ENCODE assay signal across 7 cellular contexts in the genomic region with DNA sequence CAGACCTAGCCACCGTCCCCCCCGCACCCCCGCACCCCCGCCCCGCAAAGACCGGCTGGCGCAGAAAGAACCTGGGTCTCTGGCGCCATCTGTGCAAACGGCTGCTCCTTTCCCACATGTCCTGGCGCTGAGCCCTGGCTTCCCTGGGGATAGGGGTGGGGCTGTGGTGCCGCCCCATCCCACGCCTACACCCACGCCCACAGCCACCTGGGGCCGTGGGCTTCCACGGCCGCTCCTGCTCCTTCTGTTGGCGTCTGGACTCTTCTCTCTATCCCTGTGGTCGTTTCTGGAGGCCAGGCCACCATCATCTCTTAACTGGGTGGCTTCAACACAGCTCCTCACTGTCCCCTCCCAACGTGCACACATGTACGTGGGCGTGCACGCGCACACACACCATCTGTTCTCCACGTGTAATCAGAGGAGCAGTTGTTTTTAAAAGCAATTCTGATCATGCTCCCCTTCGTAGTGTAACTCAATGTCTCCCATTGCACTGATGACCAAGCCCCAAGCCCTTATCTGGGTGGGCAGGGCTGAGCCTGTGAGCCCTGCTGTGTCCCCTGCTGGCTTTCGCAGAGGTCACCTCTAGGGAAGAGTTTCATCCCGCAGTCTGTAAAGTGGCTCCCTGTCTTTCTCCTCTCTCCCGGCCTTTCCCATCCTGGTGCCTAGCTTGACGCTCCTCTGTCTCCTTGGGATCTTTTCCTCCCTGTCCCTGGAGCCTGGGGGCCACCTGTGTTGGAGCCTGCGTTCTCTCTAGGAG. TPM values are rescaled to one million over a fixed set of nuclear protein-coding genes. Genes with fewer than 3 reads are reported as not detected.
DNase-seq lines count a peak whose midpoint lies in the region; ATAC-seq and TF ChIP-seq lines count a peak whose summit lies in the region.

No MANE protein-coding gene starts in this region.

- peak; percentile 45 for TF ChIP-seq CTCF in neural crest cell (conservative IDR thresholded peaks at IDR 0.05)

- H3K27me3 Mint-ChIP-seq in neural crest cell (ENCODE audit: low read depth) = peaks cover 39% of the 10 kb centered on the region

- DNase-seq in GM03348 (ENCODE audit: low spot score) = peak; percentile 16
- DNase-seq in NCI-H2171 treated with DMSO at 0.1 percent for 48 hours (lab: John Stamatoyannopoulos, UW) = peak; percentile 99
- peak; percentile 66 for DNase-seq in cerebellum (ENCODE audit: low spot score)
- DNase-seq in neural crest cell (ENCODE audit: low read depth, low spot score) = no peak
- DNase-seq in OCI-M2 (lab: John Stamatoyannopoulos, UW; ENCODE audit: unreplicated experiment) = no peak

- ATAC-seq in GM21529 (IDR thresholded peaks at IDR 0.05; ENCODE audit: unreplicated experiment) (no peak), GM18858 (IDR thresholded peaks at IDR 0.05; ENCODE audit: unreplicated experiment) (no peak)

- no peaks in the 10 kb centered on the region for H3K36me3 Mint-ChIP-seq in neural crest cell (ENCODE audit: low read depth)

- H3K9me3 Mint-ChIP-seq in neural crest cell = no peaks in the 10 kb centered on the region

- peaks cover 11% of the 10 kb centered on the region for H3K4me1 Mint-ChIP-seq in neural crest cell

- no peak overlapping the region for H3K4me3 Mint-ChIP-seq in neural crest cell

- no peak overlapping the region for H3K27ac Mint-ChIP-seq in neural crest cell (ENCODE audit: unreplicated experiment)

RNA-seq across cellular contexts. Expression of a gene that starts 31.9 kb away (rescaled TPM):
- 5.9 TPM for total RNA-seq in cerebellum
- total RNA-seq in neural crest cell = 37.9 and 38.6 TPM in 2 replicates

Comparison
In these comparisons a context has a peak if more than half of its experiments do, and no peak if none do; other contexts are left out.
1. DNase-seq: peak in GM03348 (single experiment), NCI-H2171 treated with DMSO at 0.1 percent for 48 hours (single experiment) and cerebellum (single experiment); none in neural crest cell (single experiment) and OCI-M2 (single experiment).